Comparison of ENCODE assay signal across 21 cellular contexts in genomic region chr7:101114492-101114891, GRCh38. TPM values are rescaled to one million over a fixed set of nuclear protein-coding genes. Genes with fewer than 3 reads are reported as not detected.
DNase-seq lines count a peak whose midpoint lies in the region; ATAC-seq, FAIRE-seq and TF ChIP-seq lines count a peak whose summit lies in the region.
"Had no signal": no experiment of that assay in that cellular context is flagged by ENCODE, and none has a peak within 500 bp of the region (broad histone marks: within the 10 kb centered on the region; RNA-seq: fewer than 3 reads in every experiment).

No MANE protein-coding gene starts in this region.

- no peaks in the 10 kb centered on the region for H3K79me1 ChIP-seq in H1 (ENCODE audit: low read depth, low read length)

- BruUV-seq in Panc1 (replicated peaks; lab: Mats Ljungman, UMichigan), result no TSS peak

- H2BK120ac ChIP-seq in H1 (replicated peaks; ENCODE audit: low read depth, low read length), result no peak overlapping the region

- no peak overlapping the region for H3K4ac ChIP-seq in H1 (replicated peaks; ENCODE audit: insufficient read length, low read depth, low read length)

- H2BK12ac ChIP-seq in H1 (ENCODE audit: low read depth, low read length), result no peak overlapping the region

- in situ Hi-C loops in Panc1 (cut with HindIII; ENCODE audit: low pct_unique_long_range_greater_than_20kb, low sequenced_read_pairs), result no loop called here

- peak overlapping the region; percentile 88 for H3K27ac ChIP-seq in Panc1 (ENCODE audit: low read length)
- H3K27ac ChIP-seq in H1 (ENCODE audit: low read depth, low read length), result no peak overlapping the region
- no peak overlapping the region for H3K27ac ChIP-seq in hepatocyte
- H3K27ac ChIP-seq: dorsolateral prefrontal cortex, right atrium auricular region, WERI-Rb-1 had no signal

- H3K36me3 ChIP-seq in Panc1 (ENCODE audit: control insufficient read depth, insufficient read depth, low read length), result no peaks in the 10 kb centered on the region
- no peaks in the 10 kb centered on the region for H3K36me3 ChIP-seq in H1 (ENCODE audit: control insufficient read depth in 2 of 4, insufficient read depth in 4 of 4, low read length in 3 of 4)
- H3K36me3 ChIP-seq in hepatocyte (replicated peaks; ENCODE audit: insufficient read depth, low read depth), result no peaks in the 10 kb centered on the region
- H3K36me3 ChIP-seq: esophagus squamous epithelium, right atrium auricular region, WERI-Rb-1 had no signal

- TF ChIP-seq POLR2A in H1 (IDR thresholded peaks at IDR 0.05; ENCODE audit: control extremely low read depth in 1 of 2, low read depth in 2 of 2, low read length in 2 of 2), result no peak

- H3K4me3 ChIP-seq in Panc1 (ENCODE audit: low read depth in 2 of 2, low read length in 2 of 2) (no peak overlapping the region), H1 (ENCODE audit: extremely low read depth in 1 of 4, insufficient read depth in 2 of 4, low read depth in 3 of 4, low read length in 4 of 4) (no peak overlapping the region), hepatocyte (no peak overlapping the region)
- H3K4me3 ChIP-seq: dorsolateral prefrontal cortex, esophagus squamous epithelium, right atrium auricular region had no signal

- no peaks in the 10 kb centered on the region for H3K9me2 ChIP-seq in hepatocyte (replicated peaks; ENCODE audit: insufficient read depth)

- H2BK5ac ChIP-seq in H1 (ENCODE audit: low read depth, low read length), result no peak overlapping the region

- peak overlapping the region; percentile 75 for H3K27ac Mint-ChIP-seq in osteocyte (ENCODE audit: unreplicated experiment)
- H3K27ac Mint-ChIP-seq: activated CD8-positive, alpha-beta T cell treated with anti-CD3 and anti-CD28 coated beads for 36 hours; activated naive CD4-positive, alpha-beta T cell treated with anti-CD3 and anti-CD28 coated beads, Interleukin-2, amount 50 U/mL, for 72 hours had no signal

- peak; percentile 59 for DNase-seq in EH (ENCODE audit: low read depth)
- DNase-seq in Panc1 (ENCODE audit: low read depth, low spot score), result no peak
- DNase-seq in H1 (ENCODE audit: low read depth in 1 of 2, low spot score in 2 of 2), result no peak
- DNase-seq in osteocyte (ENCODE audit: extremely low spot score, unreplicated experiment), result no peak
- DNase-seq in AG08396 (ENCODE audit: low spot score), result no peak
- no peak for DNase-seq in activated T-cell treated with anti-CD3 and anti-CD28 coated beads, Interleukin-2, amount 50 U/mL, for 1 hour
- DNase-seq in NCI-H2081 treated with DMSO at 0.1 percent for 48 hours (lab: John Stamatoyannopoulos, UW), result no peak
- DNase-seq in hepatocyte (ENCODE audit: low spot score), result no peak
- DNase-seq: activated CD8-positive, alpha-beta T cell treated with anti-CD3 and anti-CD28 coated beads for 36 hours; activated T-cell treated with anti-CD3 and anti-CD28 coated beads, Interleukin-2, amount 50 U/mL, for 48 hours; dorsolateral prefrontal cortex; esophagus squamous epithelium; GF-D8; KBM-7; kidney glomerular epithelial cell; NCI-H1105 treated with DMSO at 0.1 percent for 48 hours; NCI-H2171; WERI-Rb-1 had no signal

- H3K4me3 Mint-ChIP-seq in osteocyte (ENCODE audit: unreplicated experiment), result no peak overlapping the region
- H3K4me3 Mint-ChIP-seq: activated CD8-positive, alpha-beta T cell treated with anti-CD3 and anti-CD28 coated beads for 36 hours had no signal

- no peaks in the 10 kb centered on the region for H3K23me2 ChIP-seq in H1 (ENCODE audit: low read depth, low read length)

- no peak overlapping the region for H3K56ac ChIP-seq in H1 (replicated peaks; ENCODE audit: insufficient read length, low read depth, low read length)

- no peak for TF ChIP-seq CTCF in Panc1 (IDR thresholded peaks at IDR 0.05)
- TF ChIP-seq CTCF in H1 (IDR thresholded peaks at IDR 0.05; ENCODE audit: control extremely low read depth in 1 of 3, insufficient read depth in 1 of 3, low read depth in 1 of 3, low read length in 3 of 3), result no peak
- no peak for TF ChIP-seq CTCF in osteocyte (IDR thresholded peaks at IDR 0.05)
- no peak for TF ChIP-seq CTCF in hepatocyte (IDR thresholded peaks at IDR 0.05; ENCODE audit: poor library complexity)

- TF ChIP-seq EP300 in H1 (IDR thresholded peaks at IDR 0.05; ENCODE audit: borderline replicate concordance in 1 of 2, low read depth in 2 of 2, low read length in 2 of 2), result no peak

- no peaks in the 10 kb centered on the region for H3K36me3 Mint-ChIP-seq in osteocyte (ENCODE audit: unreplicated experiment)
- H3K36me3 Mint-ChIP-seq: activated naive CD4-positive, alpha-beta T cell treated with anti-CD3 and anti-CD28 coated beads, Interleukin-2, amount 50 U/mL, for 72 hours had no signal

- H2AFZ ChIP-seq in H1 (ENCODE audit: low read length) (no peak overlapping the region; the same call in 1 of the 2 replicates), hepatocyte (no peak overlapping the region)

- no peaks in the 10 kb centered on the region for H3K9me3 ChIP-seq in Panc1 (ENCODE audit: control insufficient read depth, insufficient read depth, low read depth, low read length)
- no peaks in the 10 kb centered on the region for H3K9me3 ChIP-seq in H1 (ENCODE audit: insufficient read depth in 2 of 2, low read depth in 1 of 2, low read length in 1 of 2)
- H3K9me3 ChIP-seq in hepatocyte (ENCODE audit: low read depth), result no peaks in the 10 kb centered on the region
- H3K9me3 ChIP-seq: esophagus squamous epithelium, right atrium auricular region had no signal

- H3K4me2 ChIP-seq in H1 (ENCODE audit: insufficient read depth in 1 of 2, low read depth in 2 of 2, low read length in 2 of 2) (no peak overlapping the region), hepatocyte (no peak overlapping the region)

- no peak for FAIRE-seq in H1 (lab: Jason Lieb, UNC)

- H3K27me3 Mint-ChIP-seq in osteocyte (ENCODE audit: unreplicated experiment), result no peaks in the 10 kb centered on the region

- H3K4me1 Mint-ChIP-seq in osteocyte (ENCODE audit: unreplicated experiment), result peaks cover 68% of the 10 kb centered on the region

- H4K5ac ChIP-seq in H1 (ENCODE audit: insufficient read length, low read depth, low read length), result no peak overlapping the region

- intact Hi-C loops in Panc1 (cut with micrococcal nuclease; ENCODE audit: unreplicated experiment), result no loop called here

- no peak overlapping the region for H2BK15ac ChIP-seq in H1 (ENCODE audit: low read length)

- no peak overlapping the region for H2BK20ac ChIP-seq in H1 (ENCODE audit: low read length)

- WGBS in H1 (ENCODE audit: extremely low coverage in 1 of 2, insufficient coverage in 1 of 2, insufficient read length in 1 of 2, insufficient replicate concordance in 2 of 2, low coverage in 1 of 2, low lambda C conversion rate in 2 of 2, missing lambda C conversion rate in 1 of 2), 2 experiments, result 79% methylated on average over 8 of the region's 8 CpGs; no CpG with 5 or more reads in 1 of the 2 experiments
- WGBS in hepatocyte (ENCODE audit: low lambda C conversion rate, missing lambda C conversion rate), result 73% methylated on average over 7 of the region's 8 CpGs

- no peak overlapping the region for H3K23ac ChIP-seq in H1 (ENCODE audit: insufficient read length)

- peaks cover 40% of the 10 kb centered on the region for H3K4me1 ChIP-seq in Panc1 (ENCODE audit: control insufficient read depth, insufficient read depth, low read length)
- peaks cover 0 to 6% (median 0%) of the 10 kb centered on the region in 4 experiments; a peak in 2 of 7 replicates for H3K4me1 ChIP-seq in H1 (replicated peaks in 1 of 4; ENCODE audit: control insufficient read depth in 3 of 4, insufficient read depth in 4 of 4, low read length in 3 of 4)
- no peaks in the 10 kb centered on the region for H3K4me1 ChIP-seq in hepatocyte (ENCODE audit: insufficient read depth)

- CTCF ChIA-PET in Panc1 (lab: Charles Lee) (no interaction called here), H1 (lab: Charles Lee; ENCODE audit: partially characterized antibody) (interaction anchor here (0.6 to 2.4 kb wide), 8 partner anchors 12 to 37 kb away, joined by 3 to 7 read pairs (median 4); partner anchors contain the start of gene SERPINE1)

- H3K14ac ChIP-seq in H1 (ENCODE audit: insufficient read length), result no peak overlapping the region

- H2AK5ac ChIP-seq in H1 (ENCODE audit: low read depth, low read length), result no peak overlapping the region

- H4K8ac ChIP-seq in H1 (ENCODE audit: extremely low read depth, insufficient read depth, low read length), result peak overlapping the region; percentile 51

- no peaks in the 10 kb centered on the region for H3K9me3 Mint-ChIP-seq in osteocyte (ENCODE audit: unreplicated experiment)
- H3K9me3 Mint-ChIP-seq: activated CD8-positive, alpha-beta T cell treated with anti-CD3 and anti-CD28 coated beads for 36 hours; activated naive CD4-positive, alpha-beta T cell treated with anti-CD3 and anti-CD28 coated beads, Interleukin-2, amount 50 U/mL, for 72 hours had no signal

- peak; percentile 50 for ATAC-seq in Panc1
- ATAC-seq: activated CD8-positive, alpha-beta T cell treated with anti-CD3 and anti-CD28 coated beads for 36 hours; activated naive CD4-positive, alpha-beta T cell treated with anti-CD3 and anti-CD28 coated beads, Interleukin-2, amount 50 U/mL, for 72 hours had no signal

- no peaks in the 10 kb centered on the region for H3K79me2 ChIP-seq in H1 (ENCODE audit: control insufficient read depth in 1 of 2, insufficient read depth in 2 of 2, low read length in 2 of 2)
- H3K79me2 ChIP-seq in hepatocyte, result no peaks in the 10 kb centered on the region

- no peak overlapping the region for H3K9ac ChIP-seq in H1 (replicated peaks in 1 of 4; ENCODE audit: extremely low read depth in 1 of 4, low read depth in 3 of 4, low read length in 3 of 4)

- no peaks in the 10 kb centered on the region for H4K20me1 ChIP-seq in H1 (replicated peaks in 1 of 2; ENCODE audit: control insufficient read depth in 1 of 2, insufficient read depth in 2 of 2, low read length in 2 of 2)
- H4K20me1 ChIP-seq in hepatocyte (ENCODE audit: insufficient read depth, poor library complexity, severe bottlenecking), result no peaks in the 10 kb centered on the region

- no peak for TF ChIP-seq RAD21 in H1 (IDR thresholded peaks at IDR 0.05 in 1 of 2, conservative IDR thresholded peaks at IDR 0.05 in 1 of 2; ENCODE audit: low read depth in 2 of 2, low read length in 2 of 2)

- H3K27me3 ChIP-seq in Panc1 (ENCODE audit: control insufficient read depth, insufficient read depth, low read length) (no peaks in the 10 kb centered on the region), H1 (replicated peaks in 1 of 4; ENCODE audit: control insufficient read depth in 3 of 4, extremely low read depth in 1 of 4, insufficient read depth in 3 of 4, low read length in 3 of 4) (no peaks in the 10 kb centered on the region), hepatocyte (no peaks in the 10 kb centered on the region)
- H3K27me3 ChIP-seq: esophagus squamous epithelium, right atrium auricular region had no signal

- H3K18ac ChIP-seq in H1 (ENCODE audit: extremely low read depth, low read length), result no peak overlapping the region

- POLR2A ChIA-PET in Panc1 (lab: Charles Lee) (interaction anchor here (1.0 kb wide), 1 partner anchor 9 kb away, joined by 3 read pairs; no protein-coding TSS in a partner anchor), H1 (lab: Charles Lee; ENCODE audit: partially characterized antibody) (interaction anchor here (0.6 to 1.1 kb wide), 3 partner anchors 17 to 164 kb away, joined by 3 read pairs; no protein-coding TSS in a partner anchor)

- no peak overlapping the region for H4K91ac ChIP-seq in H1 (replicated peaks; ENCODE audit: insufficient read length, low read length)

RNA-seq across cellular contexts. Expression of gene SERPINE1, which starts 12.4 kb away (rescaled TPM):
- 370 TPM for total RNA-seq in Panc1 (2021; ENCODE audit: unreplicated experiment)
- 482 TPM for polyA plus RNA-seq in Panc1 (2012; ENCODE audit: insufficient read length)
- 5.6 and 6.8 TPM in 2 replicates for total RNA-seq in H1 (2021; fragmentation: NEBNext Ultra II Directional; extraction: Animal tissue kit (Norgen Biotek cat#: 25700))
- 3.7 and 3.8 TPM in 2 replicates for polyA plus RNA-seq in H1 (2011; rRNA removed)
- 3.4 TPM for polyA plus RNA-seq in H1 (2011; cell fraction: cytosol; rRNA removed)
- 2.8 TPM for polyA plus RNA-seq in H1 (2011; cell fraction: nucleus; rRNA removed)
- 2.5 to 2.9 TPM (median 2.7 TPM) in 4 replicates for polyA plus RNA-seq in H1 (2012, experiment 1 of 2)
- polyA plus RNA-seq in H1 (2012, experiment 2 of 2), result 1.9 TPM
- polyA plus RNA-seq in H1 (2013, experiment 1 of 2), result 20.1 TPM
- 28.6 TPM for polyA plus RNA-seq in H1 (2013, experiment 2 of 2)
- polyA minus RNA-seq in H1 (2011; rRNA and poly(A)+ RNA removed), result 4.2 and 4.4 TPM in 2 replicates
- 1.9 TPM for polyA minus RNA-seq in H1 (2011; cell fraction: cytosol; rRNA and poly(A)+ RNA removed)
- polyA minus RNA-seq in H1 (2011; cell fraction: nucleus; rRNA and poly(A)+ RNA removed), result 1.00 TPM
- total RNA-seq in osteocyte, result 266 and 328 TPM in 2 replicates
- 81.8 and 98.2 TPM in 2 replicates for total RNA-seq in hepatocyte
- polyA plus RNA-seq in hepatocyte, result 181 and 185 TPM in 2 replicates

RNA-seq across cellular contexts. Expression of gene TRIM56, which starts 29.2 kb away (rescaled TPM):
- total RNA-seq in Panc1 (2021; ENCODE audit: unreplicated experiment), result 37.4 TPM
- 31.8 TPM for polyA plus RNA-seq in Panc1 (2012; ENCODE audit: insufficient read length)
- total RNA-seq in H1 (2021; fragmentation: NEBNext Ultra II Directional; extraction: Animal tissue kit (Norgen Biotek cat#: 25700)), result 17.5 and 18.8 TPM in 2 replicates
- 2.0 and 3.4 TPM in 2 replicates for polyA plus RNA-seq in H1 (2011; rRNA removed)
- polyA plus RNA-seq in H1 (2011; cell fraction: cytosol; rRNA removed), result 3.5 TPM
- 11.9 TPM for polyA plus RNA-seq in H1 (2011; cell fraction: nucleus; rRNA removed)
- polyA plus RNA-seq in H1 (2012, experiment 1 of 2), result 11.8 to 21.3 TPM (median 14.5 TPM) in 4 replicates
- 3.0 TPM for polyA plus RNA-seq in H1 (2012, experiment 2 of 2)
- polyA plus RNA-seq in H1 (2013, experiment 1 of 2), result 9.3 TPM
- 8.3 TPM for polyA plus RNA-seq in H1 (2013, experiment 2 of 2)
- 6.9 and 9.2 TPM in 2 replicates for polyA minus RNA-seq in H1 (2011; rRNA and poly(A)+ RNA removed)
- 5.9 TPM for polyA minus RNA-seq in H1 (2011; cell fraction: cytosol; rRNA and poly(A)+ RNA removed)
- 9.1 TPM for polyA minus RNA-seq in H1 (2011; cell fraction: nucleus; rRNA and poly(A)+ RNA removed)
- 36.5 and 42.2 TPM in 2 replicates for total RNA-seq in osteocyte
- 10.0 and 13.1 TPM in 2 replicates for total RNA-seq in hepatocyte
- 25.7 and 27.2 TPM in 2 replicates for polyA plus RNA-seq in hepatocyte

RNA-seq across cellular contexts. Expression of gene AP1S1, which starts 39.8 kb away (rescaled TPM):
- 74.2 TPM for total RNA-seq in Panc1 (2021; ENCODE audit: unreplicated experiment)
- polyA plus RNA-seq in Panc1 (2012; ENCODE audit: insufficient read length), result 152 TPM
- total RNA-seq in H1 (2021; fragmentation: NEBNext Ultra II Directional; extraction: Animal tissue kit (Norgen Biotek cat#: 25700)), result 56.0 and 56.1 TPM in 2 replicates
- polyA plus RNA-seq in H1 (2011; rRNA removed), result 59.3 and 72.3 TPM in 2 replicates
- polyA plus RNA-seq in H1 (2011; cell fraction: cytosol; rRNA removed), result 115 TPM
- 109 TPM for polyA plus RNA-seq in H1 (2011; cell fraction: nucleus; rRNA removed)
- 81.1 to 105 TPM (median 95.8 TPM) in 4 replicates for polyA plus RNA-seq in H1 (2012, experiment 1 of 2)
- 90.0 TPM for polyA plus RNA-seq in H1 (2012, experiment 2 of 2)
- 35.2 TPM for polyA plus RNA-seq in H1 (2013, experiment 1 of 2)
- polyA plus RNA-seq in H1 (2013, experiment 2 of 2), result 33.6 TPM
- 47.0 and 58.4 TPM in 2 replicates for polyA minus RNA-seq in H1 (2011; rRNA and poly(A)+ RNA removed)
- 17.9 TPM for polyA minus RNA-seq in H1 (2011; cell fraction: cytosol; rRNA and poly(A)+ RNA removed)
- polyA minus RNA-seq in H1 (2011; cell fraction: nucleus; rRNA and poly(A)+ RNA removed), result 16.7 TPM
- total RNA-seq in osteocyte, result 52.9 and 57.9 TPM in 2 replicates
- total RNA-seq in hepatocyte, result 85.8 and 118 TPM in 2 replicates
- 31.1 and 32.0 TPM in 2 replicates for polyA plus RNA-seq in hepatocyte

RNA-seq across cellular contexts. Expression of gene VGF, which starts 50.9 kb away (rescaled TPM):
- total RNA-seq in Panc1 (2021; ENCODE audit: unreplicated experiment) (4.4 TPM), osteocyte (0.16 and 0.24 TPM in 2 replicates), hepatocyte (0.30 and 0.32 TPM in 2 replicates)
- 10.8 TPM for polyA plus RNA-seq in Panc1 (2012; ENCODE audit: insufficient read length)
- 7.0 and 7.4 TPM in 2 replicates for total RNA-seq in H1 (2021; fragmentation: NEBNext Ultra II Directional; extraction: Animal tissue kit (Norgen Biotek cat#: 25700))
- polyA plus RNA-seq in H1 (2011; rRNA removed) (1.6 and 3.0 TPM in 2 replicates), hepatocyte (0.19 and 0.80 TPM in 2 replicates)
- polyA plus RNA-seq in H1 (2011; cell fraction: cytosol; rRNA removed), result 2.2 TPM
- 4.2 TPM for polyA plus RNA-seq in H1 (2011; cell fraction: nucleus; rRNA removed)
- 8.2 to 13.3 TPM (median 11.5 TPM) in 4 replicates for polyA plus RNA-seq in H1 (2012, experiment 1 of 2)
- polyA plus RNA-seq in H1 (2012, experiment 2 of 2), result 6.6 TPM
- 29.9 TPM for polyA plus RNA-seq in H1 (2013, experiment 1 of 2)
- 28.2 TPM for polyA plus RNA-seq in H1 (2013, experiment 2 of 2)
- 0.19 and 0.20 TPM in 2 replicates for polyA minus RNA-seq in H1 (2011; rRNA and poly(A)+ RNA removed)
- polyA minus RNA-seq in H1 (2011; cell fraction: cytosol; rRNA and poly(A)+ RNA removed), result 3.1 TPM
- 1.2 TPM for polyA minus RNA-seq in H1 (2011; cell fraction: nucleus; rRNA and poly(A)+ RNA removed)
- total RNA-seq: activated CD8-positive, alpha-beta T cell treated with anti-CD3 and anti-CD28 coated beads for 36 hours; activated naive CD4-positive, alpha-beta T cell treated with anti-CD3 and anti-CD28 coated beads, Interleukin-2, amount 50 U/mL, for 72 hours; esophagus squamous epithelium; mononuclear cell; right atrium auricular region had no signal

Comparison
In these comparisons a context has a peak if more than half of its experiments do, and no peak if none do; other contexts are left out.
1. RNA of gene SERPINE1, which starts 12.4 kb away (total RNA-seq): 370 TPM in Panc1 (single experiment), 266 to 328 TPM in osteocyte and 81.8 to 98.2 TPM in hepatocyte; 5.6 to 6.8 TPM in H1; every median in the first group is over 10 times any median in the second.